ENCODE assay signal across 8 cellular contexts in the genomic region with DNA sequence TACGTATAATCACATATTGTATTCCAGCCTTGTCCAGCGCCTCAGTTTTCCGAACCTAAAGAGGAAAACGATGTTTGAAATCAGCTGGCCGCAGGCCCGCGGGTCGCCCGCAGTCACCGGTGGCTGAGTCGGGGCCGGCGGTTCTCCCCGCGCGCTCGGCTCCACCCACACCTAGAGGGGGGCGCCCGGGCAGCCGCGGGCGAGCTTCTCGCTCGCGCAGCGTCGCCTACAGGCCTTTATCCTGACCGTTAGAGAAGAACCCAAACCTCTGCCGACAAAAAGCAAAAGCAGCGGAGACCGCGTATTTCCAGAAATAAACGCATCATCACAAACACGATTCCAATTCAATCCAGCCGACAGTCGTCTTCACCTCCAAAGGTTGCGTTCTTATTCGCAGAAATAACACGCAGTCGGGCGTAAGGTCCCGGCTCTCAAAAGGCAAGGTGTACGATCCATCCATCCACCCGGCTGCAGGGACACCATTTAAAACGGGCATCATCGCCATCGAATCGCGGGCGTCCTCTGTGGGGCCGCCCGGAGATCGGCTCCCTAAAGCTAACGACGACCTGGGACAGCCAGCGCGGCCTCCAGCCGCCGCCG. TPM values are rescaled to one million over a fixed set of nuclear protein-coding genes. Genes with fewer than 3 reads are reported as not detected.
DNase-seq lines count a peak whose midpoint lies in the region; ATAC-seq, FAIRE-seq and TF ChIP-seq lines count a peak whose summit lies in the region.

No MANE protein-coding gene starts in this region.

- peak; percentile 49 for ATAC-seq in HG02840 (IDR thresholded peaks at IDR 0.05; ENCODE audit: low FRiP score, unreplicated experiment)
- peak; percentile 91 for ATAC-seq in sciatic nerve

- no peaks in the 10 kb centered on the region for H3K9me3 ChIP-seq in ascending aorta

- peaks cover 4 to 29% of the 10 kb centered on the region in 2 donors for H3K4me1 ChIP-seq in ascending aorta

- FAIRE-seq in GM12891 (lab: Jason Lieb, UNC) = no peak

- no peaks in the 10 kb centered on the region for H3K27me3 ChIP-seq in ascending aorta

- H3K36me3 ChIP-seq in ascending aorta = no peaks in the 10 kb centered on the region

- DNase-seq in GM12891 (ENCODE audit: insufficient read length, low spot score) = peak; percentile 33
- peak; percentile 59 for DNase-seq in NCI-H1436 (lab: John Stamatoyannopoulos, UW)
- DNase-seq in T-helper 2 cell = peak; percentile 50 to 87 (median 68)
- peak in 1 of 2 donors; percentile 88 for DNase-seq in ascending aorta (ENCODE audit: low spot score in 2 of 2)
- peak; percentile 76 to 83 for DNase-seq in hippocampal formation (lab: John Stamatoyannopoulos, UW)
- DNase-seq in sciatic nerve (ENCODE audit: low spot score) = peak; percentile 87
- DNase-seq in COLO829 (ENCODE audit: low spot score) = no peak

- peak overlapping the region; percentile 87 to 96 for H3K4me3 ChIP-seq in ascending aorta

- H3K27ac ChIP-seq in ascending aorta = peak overlapping the region; percentile 99 to 100

- no peak for TF ChIP-seq POLR2A in GM12891 (IDR thresholded peaks at IDR 0.05; ENCODE audit: low read depth, low read length)

- intact Hi-C loops in ascending aorta (cut with DNase I) = loop anchor here (2.0 to 5.0 kb wide), 6 partner anchors 71 to 1949 kb away; partner anchors contain the start of genes DNAJC21, NADK2, NUP155 and SKP2
- intact Hi-C loops in sciatic nerve (cut with DNase I) = no loop called here

- peak; percentile 32 to 59 (median 48) for TF ChIP-seq CTCF in ascending aorta (IDR thresholded peaks at IDR 0.05)

TF ChIP-seq in GM12891, 5 proteins besides CTCF, POLR2A, EP300 and RAD21:
- no peak for TF ChIP-seq TAF1 (IDR thresholded peaks at IDR 0.05; ENCODE audit: low read depth, low read length)
- TF ChIP-seq POLR2AphosphoS5 (IDR thresholded peaks at IDR 0.05; ENCODE audit: low read depth, low read length) = no peak
- TF ChIP-seq SPI1 (IDR thresholded peaks at IDR 0.05; ENCODE audit: low read depth, low read length) = no peak

RNA-seq across cellular contexts. Expression of gene NIPBL, which starts 0.7 kb away (rescaled TPM):
- polyA plus RNA-seq in GM12891 (2012; ENCODE audit: low read depth, missing spikeins) = 12.6 TPM
- total RNA-seq in ascending aorta = 29.6 TPM
- total RNA-seq in sciatic nerve = 97.0 TPM
